In genomic region chr18:48943333-48943732, GRCh38 we compare ENCODE assay signal across 10 cellular contexts. TPM values are rescaled to one million over a fixed set of nuclear protein-coding genes. Genes with fewer than 3 reads are reported as not detected.
DNase-seq lines count a peak whose midpoint lies in the region; ATAC-seq and TF ChIP-seq lines count a peak whose summit lies in the region.
"Had no signal": no experiment of that assay in that cellular context is flagged by ENCODE, and none has a peak within 500 bp of the region (broad histone marks: within the 10 kb centered on the region; RNA-seq: fewer than 3 reads in every experiment).

No MANE protein-coding gene starts in this region.

- H3K9me3 Mint-ChIP-seq in T-cell (no peaks in the 10 kb centered on the region), neural progenitor cell (no peaks in the 10 kb centered on the region)

- H3K4me2 ChIP-seq in skeletal muscle satellite cell (ENCODE audit: low read length): peak overlapping the region; percentile 70
- no peak overlapping the region for H3K4me2 ChIP-seq in neural progenitor cell

- H3K9ac ChIP-seq in skeletal muscle satellite cell (ENCODE audit: low read depth, low read length) (peak overlapping the region; percentile 52), neural progenitor cell (no peak overlapping the region)

- H3K4me1 Mint-ChIP-seq in T-cell (peaks cover 96 to 99% (median 98%) of the 10 kb centered on the region in 3 donors), neural progenitor cell (peaks cover 94% of the 10 kb centered on the region)

- H3K79me2 ChIP-seq in neural progenitor cell (ENCODE audit: low read depth): no peaks in the 10 kb centered on the region

- H3K4me1 ChIP-seq in skeletal muscle satellite cell (ENCODE audit: control insufficient read depth, insufficient read depth, low read length): peaks cover 87% of the 10 kb centered on the region
- H3K4me1 ChIP-seq in neural progenitor cell: peaks cover 41% of the 10 kb centered on the region

- H3K27ac Mint-ChIP-seq in T-cell: peak overlapping the region in 1 of 2 donors; percentile 1
- H3K27ac Mint-ChIP-seq in neural progenitor cell: no peak overlapping the region

- H3K9me3 ChIP-seq in skeletal muscle satellite cell (replicated peaks; ENCODE audit: low read length): no peaks in the 10 kb centered on the region
- no peaks in the 10 kb centered on the region for H3K9me3 ChIP-seq in neural progenitor cell (ENCODE audit: low read depth)
- H3K9me3 ChIP-seq: HAP-1 had no signal

- CTCF ChIA-PET in T-cell (lab: Charles Lee): no interaction called here

- H3K4me3 Mint-ChIP-seq in T-cell (peak overlapping the region in 2 of 3 donors; percentile 25 to 87), neural progenitor cell (no peak overlapping the region)

- peaks cover 60% of the 10 kb centered on the region for H3K36me3 Mint-ChIP-seq in T-cell
- peaks cover 26% of the 10 kb centered on the region for H3K36me3 Mint-ChIP-seq in neural progenitor cell

- no peak overlapping the region for H3K27ac ChIP-seq in neural progenitor cell

- no peak overlapping the region for H2AFZ ChIP-seq in neural progenitor cell (replicated peaks)

- H3K36me3 ChIP-seq in H7 (replicated peaks; ENCODE audit: control insufficient read depth, insufficient read depth, low read length) (peaks cover 33% of the 10 kb centered on the region), skeletal muscle satellite cell (ENCODE audit: insufficient read depth, low read length) (peaks cover 69% of the 10 kb centered on the region), neural progenitor cell (no peaks in the 10 kb centered on the region)

- H4K20me1 ChIP-seq in neural progenitor cell (ENCODE audit: low read depth): peaks cover 19% of the 10 kb centered on the region

- H3F3A ChIP-seq in neural progenitor cell (ENCODE audit: low read depth): peaks cover 4% of the 10 kb centered on the region

- no peak for TF ChIP-seq CTCF in neural progenitor cell (IDR thresholded peaks at IDR 0.05)

- DNase-seq in H7: peak; percentile 8
- no peak for DNase-seq in T-cell
- peak; percentile 59 for DNase-seq in islet precursor cell
- no peak for DNase-seq in NCI-H2196 treated with DMSO at 0.1 percent for 48 hours (lab: John Stamatoyannopoulos, UW; ENCODE audit: unreplicated experiment)
- DNase-seq in NCI-H526 treated with DMSO at 0.1 percent for 48 hours (lab: John Stamatoyannopoulos, UW): no peak
- no peak for DNase-seq in neural progenitor cell (ENCODE audit: low spot score)
- DNase-seq: activated T-cell treated with anti-CD3 and anti-CD28 coated beads for 4 hours had no signal

- POLR2A ChIA-PET in T-cell (lab: Charles Lee): interaction anchor here (0.6 to 0.7 kb wide), 2 partner anchors 9 to 83 kb away, joined by 3 to 6 read pairs; no protein-coding TSS in a partner anchor

- no peaks in the 10 kb centered on the region for H3K27me3 Mint-ChIP-seq in T-cell
- peaks cover 6% of the 10 kb centered on the region for H3K27me3 Mint-ChIP-seq in neural progenitor cell (ENCODE audit: insufficient read depth, low read depth)

- H3K4me3 ChIP-seq in H7 (ENCODE audit: insufficient read depth, low read depth, low read length): no peak overlapping the region
- peak overlapping the region; percentile 37 for H3K4me3 ChIP-seq in skeletal muscle satellite cell (ENCODE audit: low read length)
- no peak overlapping the region for H3K4me3 ChIP-seq in neural progenitor cell
- H3K4me3 ChIP-seq: HAP-1 had no signal

- H3K27me3 ChIP-seq in H7 (ENCODE audit: control insufficient read depth, insufficient read depth, low read length) (no peaks in the 10 kb centered on the region), skeletal muscle satellite cell (ENCODE audit: control insufficient read depth, insufficient read depth, low read length) (no peaks in the 10 kb centered on the region), neural progenitor cell (peaks cover 23% of the 10 kb centered on the region)

- ATAC-seq in T-cell (replicated peaks in 1 of 4) (no peak), GM21526 (IDR thresholded peaks at IDR 0.05; ENCODE audit: low FRiP score, unreplicated experiment) (no peak)

RNA-seq across cellular contexts. Expression of gene SMAD7, which starts 7.4 kb away (rescaled TPM):
- 78.3 and 80.4 TPM in 2 replicates for total RNA-seq in H7 (2014; rRNA removed; shearing (Covaris generic))
- 100 to 1,000 TPM in 1 of 5 donors, 10 to 100 TPM in 4; 28.5 to 138 (median 57.7) TPM for total RNA-seq in T-cell
- 4.8 and 7.6 TPM in 2 replicates for total RNA-seq in skeletal muscle satellite cell (2012; rRNA removed)
- total RNA-seq in neural progenitor cell (ENCODE audit: low replicate concordance): 1.1 and 2.0 TPM in 2 replicates

Comparison
In these comparisons a context has a peak if more than half of its experiments do, and no peak if none do; other contexts are left out.
1. DNase-seq: peak in H7 (single experiment) and islet precursor cell (single experiment); none in T-cell (0 of 34), NCI-H2196 treated with DMSO at 0.1 percent for 48 hours (single experiment), NCI-H526 treated with DMSO at 0.1 percent for 48 hours (single experiment) and neural progenitor cell (single experiment).